ENCODE assay signal across 17 cellular contexts in genomic region chr19:2325261-2326046, GRCh38. TPM values are rescaled to one million over a fixed set of nuclear protein-coding genes. Genes with fewer than 3 reads are reported as not detected.
DNase-seq lines count a peak whose midpoint lies in the region; ATAC-seq and TF ChIP-seq lines count a peak whose summit lies in the region.
"Had no signal": no experiment of that assay in that cellular context is flagged by ENCODE, and none has a peak within 500 bp of the region (broad histone marks: within the 10 kb centered on the region; RNA-seq: fewer than 3 reads in every experiment).

No MANE protein-coding gene starts in this region.

- no peak overlapping the region for H3K27ac Mint-ChIP-seq in activated T-cell treated with anti-CD3 and anti-CD28 coated beads, Interleukin-2, amount 50 U/mL, for 72 hours
- no peak overlapping the region for H3K27ac Mint-ChIP-seq in activated CD8-positive, alpha-beta T cell treated with anti-CD3 and anti-CD28 coated beads for 36 hours
- H3K27ac Mint-ChIP-seq in glutamatergic neuron (ENCODE audit: unreplicated experiment), result peak overlapping the region; percentile 49
- H3K27ac Mint-ChIP-seq in stimulated activated naive CD8-positive, alpha-beta T cell treated with anti-CD3 and anti-CD28 coated beads, Interleukin-15, amount 100 ng/mL, for 72 hours, result peak overlapping the region; percentile 12 to 48

- intact Hi-C loops in activated CD8-positive, alpha-beta T cell treated with anti-CD3 and anti-CD28 coated beads for 36 hours (cut with micrococcal nuclease), result no loop called here

- H3K27me3 Mint-ChIP-seq in activated T-cell treated with anti-CD3 and anti-CD28 coated beads, Interleukin-2, amount 50 U/mL, for 72 hours (ENCODE audit: low read depth), result no peaks in the 10 kb centered on the region
- H3K27me3 Mint-ChIP-seq in activated CD8-positive, alpha-beta T cell treated with anti-CD3 and anti-CD28 coated beads for 36 hours, result no peaks in the 10 kb centered on the region
- peaks cover 24% of the 10 kb centered on the region for H3K27me3 Mint-ChIP-seq in glutamatergic neuron (ENCODE audit: unreplicated experiment)
- H3K27me3 Mint-ChIP-seq in stimulated activated naive CD8-positive, alpha-beta T cell treated with anti-CD3 and anti-CD28 coated beads, Interleukin-15, amount 100 ng/mL, for 72 hours, result no peaks in the 10 kb centered on the region

- TF ChIP-seq CTCF in activated CD8-positive, alpha-beta T cell treated with anti-CD3 and anti-CD28 coated beads for 36 hours (IDR thresholded peaks at IDR 0.05), result no peak
- no peak for TF ChIP-seq CTCF in glutamatergic neuron (IDR thresholded peaks at IDR 0.05; ENCODE audit: partially characterized antibody, unreplicated experiment)

- peaks cover 44% of the 10 kb centered on the region for H3K4me1 Mint-ChIP-seq in activated T-cell treated with anti-CD3 and anti-CD28 coated beads, Interleukin-2, amount 50 U/mL, for 72 hours (ENCODE audit: low read depth)
- H3K4me1 Mint-ChIP-seq in activated CD8-positive, alpha-beta T cell treated with anti-CD3 and anti-CD28 coated beads for 36 hours (ENCODE audit: low read depth), result peaks cover 45% of the 10 kb centered on the region
- H3K4me1 Mint-ChIP-seq in glutamatergic neuron (ENCODE audit: low read depth, unreplicated experiment), result peaks cover 36% of the 10 kb centered on the region
- peaks cover 53% of the 10 kb centered on the region for H3K4me1 Mint-ChIP-seq in stimulated activated naive CD8-positive, alpha-beta T cell treated with anti-CD3 and anti-CD28 coated beads, Interleukin-15, amount 100 ng/mL, for 72 hours

- H3K4me3 Mint-ChIP-seq in activated T-cell treated with anti-CD3 and anti-CD28 coated beads, Interleukin-2, amount 50 U/mL, for 72 hours, result peak overlapping the region; percentile 23 to 93
- H3K4me3 Mint-ChIP-seq in activated CD8-positive, alpha-beta T cell treated with anti-CD3 and anti-CD28 coated beads for 36 hours, result peak overlapping the region; percentile 95
- peak overlapping the region; percentile 71 for H3K4me3 Mint-ChIP-seq in glutamatergic neuron (ENCODE audit: unreplicated experiment)
- peak overlapping the region; percentile 47 to 72 for H3K4me3 Mint-ChIP-seq in stimulated activated naive CD8-positive, alpha-beta T cell treated with anti-CD3 and anti-CD28 coated beads, Interleukin-15, amount 100 ng/mL, for 72 hours

- no peak for ATAC-seq in activated T-cell treated with anti-CD3 and anti-CD28 coated beads, Interleukin-2, amount 50 U/mL, for 72 hours (replicated peaks in 1 of 2)
- no peak for ATAC-seq in activated CD8-positive, alpha-beta T cell treated with anti-CD3 and anti-CD28 coated beads for 36 hours
- no peak for ATAC-seq in stimulated activated naive CD8-positive, alpha-beta T cell treated with anti-CD3 and anti-CD28 coated beads, Interleukin-15, amount 100 ng/mL, for 72 hours
- ATAC-seq in GM21381 (IDR thresholded peaks at IDR 0.05; ENCODE audit: unreplicated experiment), result no peak
- ATAC-seq: upper lobe of right lung had no signal

- no peaks in the 10 kb centered on the region for H3K9me3 Mint-ChIP-seq in activated T-cell treated with anti-CD3 and anti-CD28 coated beads, Interleukin-2, amount 50 U/mL, for 72 hours
- no peaks in the 10 kb centered on the region for H3K9me3 Mint-ChIP-seq in activated CD8-positive, alpha-beta T cell treated with anti-CD3 and anti-CD28 coated beads for 36 hours
- H3K9me3 Mint-ChIP-seq in glutamatergic neuron (ENCODE audit: unreplicated experiment), result peaks cover 35% of the 10 kb centered on the region
- H3K9me3 Mint-ChIP-seq in stimulated activated naive CD8-positive, alpha-beta T cell treated with anti-CD3 and anti-CD28 coated beads, Interleukin-15, amount 100 ng/mL, for 72 hours, result no peaks in the 10 kb centered on the region

- H3K36me3 Mint-ChIP-seq in activated T-cell treated with anti-CD3 and anti-CD28 coated beads, Interleukin-2, amount 50 U/mL, for 72 hours (ENCODE audit: insufficient read depth in 2 of 2), result peaks cover 6 to 15% of the 10 kb centered on the region in 2 donors
- H3K36me3 Mint-ChIP-seq in activated CD8-positive, alpha-beta T cell treated with anti-CD3 and anti-CD28 coated beads for 36 hours (ENCODE audit: low read depth), result peaks cover 41% of the 10 kb centered on the region
- no peaks in the 10 kb centered on the region for H3K36me3 Mint-ChIP-seq in glutamatergic neuron (ENCODE audit: unreplicated experiment)

- DNase-seq in activated T-cell treated with anti-CD3 and anti-CD28 coated beads, Interleukin-2, amount 50 U/mL, for 72 hours, result no peak
- no peak for DNase-seq in activated T-cell treated with anti-CD3 and anti-CD28 coated beads, Interleukin-2, amount 50 U/mL, for 48 hours
- no peak for DNase-seq in activated CD8-positive, alpha-beta T cell treated with anti-CD3 and anti-CD28 coated beads for 36 hours
- DNase-seq in glutamatergic neuron (peak; percentile 29), NCI-H2171 treated with DMSO at 0.1 percent for 48 hours (lab: John Stamatoyannopoulos, UW) (no peak), HPDE6-E6E7 (ENCODE audit: extremely low spot score) (no peak)
- no peak for DNase-seq in stimulated activated naive CD8-positive, alpha-beta T cell treated with anti-CD3 and anti-CD28 coated beads, Interleukin-15, amount 100 ng/mL, for 72 hours
- DNase-seq: GM23248; Kasumi-1; NCI-H187 treated with DMSO at 0.1 percent for 48 hours; NCI-H748 treated with DMSO at 0.1 percent for 48 hours; ovary; SHP77; stimulated activated CD4-positive, alpha-beta T cell treated with anti-CD3 and anti-CD28 coated beads, Interleukin-15, amount 100 ng/mL, for 24 hours; upper lobe of right lung had no signal

- POLR2A ChIA-PET in activated CD8-positive, alpha-beta T cell treated with anti-CD3 and anti-CD28 coated beads for 36 hours (lab: Charles Lee), result interaction anchor here (0.6 to 4.1 kb wide), 2 partner anchors 9 to 90 kb away, joined by 3 to 32 read pairs; partner anchors contain the start of gene PLEKHJ1

- CTCF ChIA-PET in activated CD8-positive, alpha-beta T cell treated with anti-CD3 and anti-CD28 coated beads for 36 hours (lab: Charles Lee), result interaction anchor here (0.6 to 2.3 kb wide), 3 partner anchors 30 to 69 kb away, joined by 3 to 5 read pairs (median 3); no protein-coding TSS in a partner anchor

RNA-seq across cellular contexts. Expression of gene LSM7, which starts 2.9 kb away (rescaled TPM):
- total RNA-seq in activated T-cell treated with anti-CD3 and anti-CD28 coated beads, Interleukin-2, amount 50 U/mL, for 72 hours, result 10 to 100 TPM; 74.7 to 84.5 TPM
- 100 to 1,000 TPM; 154 to 162 TPM for total RNA-seq in activated CD8-positive, alpha-beta T cell treated with anti-CD3 and anti-CD28 coated beads for 36 hours
- 105 TPM for total RNA-seq in glutamatergic neuron (ENCODE audit: unreplicated experiment)

RNA-seq across cellular contexts. Expression of gene SPPL2B, which starts 3.0 kb away (rescaled TPM):
- total RNA-seq in activated T-cell treated with anti-CD3 and anti-CD28 coated beads, Interleukin-2, amount 50 U/mL, for 72 hours, result 10 to 100 TPM; 52.0 to 55.3 TPM
- 10 to 100 TPM; 52.8 to 54.3 TPM for total RNA-seq in activated CD8-positive, alpha-beta T cell treated with anti-CD3 and anti-CD28 coated beads for 36 hours
- total RNA-seq in glutamatergic neuron (ENCODE audit: unreplicated experiment), result 166 TPM

RNA-seq across cellular contexts. Expression of gene LINGO3, which starts 17.5 kb away (rescaled TPM):
- not detected for total RNA-seq in activated T-cell treated with anti-CD3 and anti-CD28 coated beads, Interleukin-2, amount 50 U/mL, for 72 hours
- total RNA-seq in activated CD8-positive, alpha-beta T cell treated with anti-CD3 and anti-CD28 coated beads for 36 hours, result under 1 TPM; 0.16 to 0.27 TPM
- total RNA-seq in glutamatergic neuron (ENCODE audit: unreplicated experiment), result 0.25 TPM
- total RNA-seq: GM23248, hepatocyte, ovary, upper lobe of right lung had no signal

RNA-seq across cellular contexts. Expression of gene TMPRSS9, which starts 34.6 kb away (rescaled TPM):
- under 1 TPM in 1 of 2 donors, not detected in 1; 0.19 TPM for total RNA-seq in activated T-cell treated with anti-CD3 and anti-CD28 coated beads, Interleukin-2, amount 50 U/mL, for 72 hours
- total RNA-seq in activated CD8-positive, alpha-beta T cell treated with anti-CD3 and anti-CD28 coated beads for 36 hours, result not detected
- total RNA-seq in glutamatergic neuron (ENCODE audit: unreplicated experiment), result 0.29 TPM
- total RNA-seq: GM23248, upper lobe of right lung had no signal

RNA-seq across cellular contexts. Expression of gene PEAK3, which starts 43.5 kb away (rescaled TPM):
- total RNA-seq in activated T-cell treated with anti-CD3 and anti-CD28 coated beads, Interleukin-2, amount 50 U/mL, for 72 hours, result under 1 TPM in 1 of 2 donors, not detected in 1; 0.09 TPM
- total RNA-seq in activated CD8-positive, alpha-beta T cell treated with anti-CD3 and anti-CD28 coated beads for 36 hours, result not detected
- not detected for total RNA-seq in glutamatergic neuron (ENCODE audit: unreplicated experiment)
- total RNA-seq: GM23248, hepatocyte had no signal

Comparison
In these comparisons a context has a peak if more than half of its experiments do, and no peak if none do; other contexts are left out.
1. H3K27ac Mint-ChIP-seq: peak in glutamatergic neuron (single experiment) and stimulated activated naive CD8-positive, alpha-beta T cell treated with anti-CD3 and anti-CD28 coated beads, Interleukin-15, amount 100 ng/mL, for 72 hours (2 of 2); none in activated T-cell treated with anti-CD3 and anti-CD28 coated beads, Interleukin-2, amount 50 U/mL, for 72 hours (single experiment) and activated CD8-positive, alpha-beta T cell treated with anti-CD3 and anti-CD28 coated beads for 36 hours (single experiment).
2. Peak in every context shown above with its lines, with median percentiles within 50 percentile points of each other: H3K4me3 Mint-ChIP-seq.